Comparison of ENCODE assay signal across 22 cellular contexts in genomic region chr11:72247584-72247983, GRCh38. TPM values are rescaled to one million over a fixed set of nuclear protein-coding genes. Genes with fewer than 3 reads are reported as not detected.
DNase-seq lines count a peak whose midpoint lies in the region; ATAC-seq, FAIRE-seq and TF ChIP-seq lines count a peak whose summit lies in the region.
"Had no signal": no experiment of that assay in that cellular context is flagged by ENCODE, and none has a peak within 500 bp of the region (broad histone marks: within the 10 kb centered on the region; RNA-seq: fewer than 3 reads in every experiment).

No MANE protein-coding gene starts in this region.

- H3K4me3 ChIP-seq in H1 (ENCODE audit: extremely low read depth in 1 of 4, insufficient read depth in 2 of 4, low read depth in 3 of 4, low read length in 4 of 4) (no peak overlapping the region), mesenchymal stem cell (ENCODE audit: insufficient read depth in 1 of 2, low read depth in 1 of 2, low read length in 2 of 2) (no peak overlapping the region), A673 (ENCODE audit: low read depth, low read length, poor library complexity, severe bottlenecking) (no peak overlapping the region)
- H3K4me3 ChIP-seq: BLaER1 treated with 17β-estradiol and CSF1 and Interleukin-3, amounts not matched to agents 10 nM and 100 nM; GM23248 had no signal

- H3K4me1 ChIP-seq in H1 (replicated peaks in 1 of 4; ENCODE audit: control insufficient read depth in 3 of 4, insufficient read depth in 4 of 4, low read length in 3 of 4), result peaks cover 0 to 14% (median 3%) of the 10 kb centered on the region in 4 experiments; a peak in 4 of 7 replicates
- peaks cover 12% of the 10 kb centered on the region for H3K4me1 ChIP-seq in mesenchymal stem cell (ENCODE audit: control insufficient read depth, insufficient read depth, low read depth, low read length)
- H3K4me1 ChIP-seq in A673 (ENCODE audit: insufficient read depth, low read length, poor library complexity, severe bottlenecking), result no peaks in the 10 kb centered on the region
- H3K4me1 ChIP-seq: BLaER1 treated with 17β-estradiol and CSF1 and Interleukin-3, amounts not matched to agents 10 nM and 100 nM had no signal

- no peak overlapping the region for H2BK12ac ChIP-seq in H1 (ENCODE audit: low read depth, low read length)
- no peak overlapping the region for H2BK12ac ChIP-seq in mesenchymal stem cell (ENCODE audit: low read length in 2 of 2)

- WGBS in H1 (ENCODE audit: extremely low coverage in 1 of 2, insufficient coverage in 1 of 2, insufficient read length in 1 of 2, insufficient replicate concordance in 2 of 2, low coverage in 1 of 2, low lambda C conversion rate in 2 of 2, missing lambda C conversion rate in 1 of 2), 2 experiments, result 40% methylated on average over 2 of the region's 2 CpGs; no CpG with 5 or more reads in 1 of the 2 experiments
- WGBS in mesenchymal stem cell, result 8% methylated on average over 2 of the region's 2 CpGs

- FAIRE-seq in H1 (lab: Jason Lieb, UNC), result no peak
- FAIRE-seq: G401.6, GM12892 had no signal

- H3K23me2 ChIP-seq in H1 (ENCODE audit: low read depth, low read length), result peaks cover 10% of the 10 kb centered on the region; the same call in 1 of the 2 replicates

- CTCF ChIA-PET in H1 (lab: Charles Lee; ENCODE audit: partially characterized antibody) (interaction anchor here (0.9 to 10.0 kb wide), 7 partner anchors 10 to 184 kb away, joined by 3 to 101 read pairs (median 3); partner anchors contain the start of gene CLPB), A673 (lab: Charles Lee) (no interaction called here)

- H2BK5ac ChIP-seq in H1 (ENCODE audit: low read depth, low read length) (no peak overlapping the region), mesenchymal stem cell (ENCODE audit: low read depth, low read length, poor library complexity, severe bottlenecking) (no peak overlapping the region)

- no peaks in the 10 kb centered on the region for H3K79me2 ChIP-seq in H1 (ENCODE audit: control insufficient read depth in 1 of 2, insufficient read depth in 2 of 2, low read length in 2 of 2)

- H2BK15ac ChIP-seq in H1 (ENCODE audit: low read length) (0 out of 2 replicates have a peak overlapping the region, but pooled peaks have one; percentile 5), mesenchymal stem cell (ENCODE audit: low read depth, poor library complexity, severe bottlenecking) (no peak overlapping the region)

- no peak overlapping the region for H4K5ac ChIP-seq in H1 (ENCODE audit: insufficient read length, low read depth, low read length)

- H3K27ac ChIP-seq in H1 (ENCODE audit: low read depth, low read length) (no peak overlapping the region), mesenchymal stem cell (ENCODE audit: low read length, poor library complexity, severe bottlenecking) (no peak overlapping the region), A673 (ENCODE audit: low read depth, low read length, poor library complexity, severe bottlenecking) (no peak overlapping the region)
- H3K27ac ChIP-seq: BLaER1 treated with 17β-estradiol and CSF1 and Interleukin-3, amounts not matched to agents 10 nM and 100 nM; GM23248 had no signal

- H3K4me2 ChIP-seq in H1 (ENCODE audit: insufficient read depth in 1 of 2, low read depth in 2 of 2, low read length in 2 of 2), result no peak overlapping the region
- no peak overlapping the region for H3K4me2 ChIP-seq in mesenchymal stem cell (ENCODE audit: low read length, poor library complexity, severe bottlenecking)
- H3K4me2 ChIP-seq: BLaER1 treated with 17β-estradiol and CSF1 and Interleukin-3, amounts not matched to agents 10 nM and 100 nM had no signal

- H2AFZ ChIP-seq in H1 (ENCODE audit: low read length) (no peak overlapping the region), mesenchymal stem cell (ENCODE audit: low read depth, low read length) (no peak overlapping the region)
- H2AFZ ChIP-seq: GM23248 had no signal

- no peak for TF ChIP-seq POLR2A in H1 (IDR thresholded peaks at IDR 0.05; ENCODE audit: control extremely low read depth in 1 of 2, low read depth in 2 of 2, low read length in 2 of 2)

- H3K14ac ChIP-seq in H1 (ENCODE audit: insufficient read length) (no peak overlapping the region), mesenchymal stem cell (ENCODE audit: low read length in 2 of 2) (no peak overlapping the region)

- H4K91ac ChIP-seq in H1 (replicated peaks; ENCODE audit: insufficient read length, low read length) (no peak overlapping the region), mesenchymal stem cell (ENCODE audit: low read length) (no peak overlapping the region)

- no peak for TF ChIP-seq RAD21 in H1 (IDR thresholded peaks at IDR 0.05 in 1 of 2, conservative IDR thresholded peaks at IDR 0.05 in 1 of 2; ENCODE audit: low read depth in 2 of 2, low read length in 2 of 2)

- H4K8ac ChIP-seq in H1 (ENCODE audit: extremely low read depth, insufficient read depth, low read length) (no peak overlapping the region), mesenchymal stem cell (ENCODE audit: low read length) (peak overlapping the region; percentile 4)

- no TSS peak for BruUV-seq in A673 (replicated peaks; lab: Mats Ljungman, UMichigan)

- H3K36me3 ChIP-seq in H1 (ENCODE audit: control insufficient read depth in 2 of 4, insufficient read depth in 4 of 4, low read length in 3 of 4), result no peaks in the 10 kb centered on the region
- no peaks in the 10 kb centered on the region for H3K36me3 ChIP-seq in mesenchymal stem cell (ENCODE audit: control insufficient read depth in 1 of 2, insufficient read depth in 2 of 2, low read depth in 1 of 2, low read length in 2 of 2)
- H3K36me3 ChIP-seq in A673 (ENCODE audit: insufficient read depth, low read length, poor library complexity, severe bottlenecking), result no peaks in the 10 kb centered on the region

- H3K4ac ChIP-seq in H1 (replicated peaks; ENCODE audit: insufficient read length, low read depth, low read length), result no peak overlapping the region
- no peak overlapping the region for H3K4ac ChIP-seq in mesenchymal stem cell (ENCODE audit: low read depth in 1 of 2, low read length in 2 of 2)

- ATAC-seq in GM21786 (IDR thresholded peaks at IDR 0.05; ENCODE audit: unreplicated experiment), result no peak
- ATAC-seq: HCT116 had no signal

- H3K56ac ChIP-seq in H1 (replicated peaks; ENCODE audit: insufficient read length, low read depth, low read length), result no peak overlapping the region

- no peak for TF ChIP-seq EP300 in H1 (IDR thresholded peaks at IDR 0.05; ENCODE audit: borderline replicate concordance in 1 of 2, low read depth in 2 of 2, low read length in 2 of 2)

- H3K79me1 ChIP-seq in H1 (ENCODE audit: low read depth, low read length), result no peaks in the 10 kb centered on the region
- no peaks in the 10 kb centered on the region for H3K79me1 ChIP-seq in mesenchymal stem cell (replicated peaks; ENCODE audit: low read length, poor library complexity, severe bottlenecking)

- peaks cover 40 to 65% (median 54%) of the 10 kb centered on the region in 4 experiments for H3K27me3 ChIP-seq in H1 (replicated peaks in 1 of 4; ENCODE audit: control insufficient read depth in 3 of 4, extremely low read depth in 1 of 4, insufficient read depth in 3 of 4, low read length in 3 of 4)
- peaks cover 80 to 90% of the 10 kb centered on the region in 2 experiments for H3K27me3 ChIP-seq in mesenchymal stem cell (ENCODE audit: control insufficient read depth in 1 of 2, insufficient read depth in 1 of 2, low read length in 2 of 2)
- H3K27me3 ChIP-seq in A673 (replicated peaks; ENCODE audit: insufficient read depth, low read depth, low read length, poor library complexity), result peaks cover 68% of the 10 kb centered on the region
- H3K27me3 ChIP-seq: BE2C had no signal

- DNase-seq in AG08396 (ENCODE audit: low spot score) (peak; percentile 5), H1 (ENCODE audit: low read depth in 1 of 2, low spot score in 2 of 2) (no peak), mesenchymal stem cell (no peak), A673 (ENCODE audit: low spot score) (no peak), DMS114 treated with DMSO at 0.1 percent for 48 hours (lab: John Stamatoyannopoulos, UW; ENCODE audit: unreplicated experiment) (no peak)
- DNase-seq: AML-193; BE2C; Calu3; CD4-positive, alpha-beta memory T cell; COR-L47; DMS153; DND-41; GM23248; H9 had no signal

- peaks cover 0 to 2% of the 10 kb centered on the region in 2 experiments for H4K20me1 ChIP-seq in H1 (replicated peaks in 1 of 2; ENCODE audit: control insufficient read depth in 1 of 2, insufficient read depth in 2 of 2, low read length in 2 of 2)

- no peak overlapping the region for H3K23ac ChIP-seq in H1 (ENCODE audit: insufficient read length)
- no peak overlapping the region for H3K23ac ChIP-seq in mesenchymal stem cell (ENCODE audit: low read length in 2 of 2)

- H2BK20ac ChIP-seq in H1 (ENCODE audit: low read length), result no peak overlapping the region

- intact Hi-C loops in A673 (cut with micrococcal nuclease; ENCODE audit: unreplicated experiment), result no loop called here

- no peak overlapping the region for H3K18ac ChIP-seq in H1 (ENCODE audit: extremely low read depth, low read length)
- H3K18ac ChIP-seq in mesenchymal stem cell (ENCODE audit: low read depth in 1 of 2, low read length in 2 of 2), result no peak overlapping the region

- H3K9me3 ChIP-seq in H1 (ENCODE audit: insufficient read depth in 2 of 2, low read depth in 1 of 2, low read length in 1 of 2), result no peaks in the 10 kb centered on the region
- H3K9me3 ChIP-seq in mesenchymal stem cell (ENCODE audit: control insufficient read depth, low read length), result no peaks in the 10 kb centered on the region
- no peaks in the 10 kb centered on the region for H3K9me3 ChIP-seq in A673 (ENCODE audit: low read depth, low read length, poor library complexity, severe bottlenecking)
- H3K9me3 ChIP-seq: BE2C had no signal

- TF ChIP-seq CTCF in H1 (IDR thresholded peaks at IDR 0.05; ENCODE audit: control extremely low read depth in 1 of 3, insufficient read depth in 1 of 3, low read depth in 1 of 3, low read length in 3 of 3) (no peak), A673 (conservative IDR thresholded peaks at IDR 0.05; ENCODE audit: low read depth, low read length) (no peak)

- H2BK120ac ChIP-seq in H1 (replicated peaks; ENCODE audit: low read depth, low read length) (no peak overlapping the region), mesenchymal stem cell (ENCODE audit: low read depth, low read length) (no peak overlapping the region)

- no peak overlapping the region for H3K9ac ChIP-seq in H1 (replicated peaks in 1 of 4; ENCODE audit: extremely low read depth in 1 of 4, low read depth in 3 of 4, low read length in 3 of 4)
- H3K9ac ChIP-seq in mesenchymal stem cell (ENCODE audit: low read length), result no peak overlapping the region
- H3K9ac ChIP-seq: BLaER1 treated with 17β-estradiol and CSF1 and Interleukin-3, amounts not matched to agents 10 nM and 100 nM; GM23248 had no signal

- H2AK5ac ChIP-seq in H1 (ENCODE audit: low read depth, low read length) (no peak overlapping the region), mesenchymal stem cell (ENCODE audit: low read length, severe bottlenecking) (no peak overlapping the region)

- POLR2A ChIA-PET in H1 (lab: Charles Lee; ENCODE audit: partially characterized antibody), result interaction anchor here (1.9 kb wide), 1 partner anchor 24 kb away, joined by 4 read pairs; no protein-coding TSS in a partner anchor
- POLR2A ChIA-PET in A673 (lab: Charles Lee; ENCODE audit: low non-redundant PET), result no interaction called here

RNA-seq across cellular contexts. Expression of gene PHOX2A, which starts 3.6 kb away (rescaled TPM):
- 0.19 TPM in 1 of 2 replicates, not detected in the other for total RNA-seq in H1 (2021; fragmentation: NEBNext Ultra II Directional; extraction: Animal tissue kit (Norgen Biotek cat#: 25700))
- polyA plus RNA-seq in H1 (2011; rRNA removed), result 0.67 and 0.94 TPM in 2 replicates
- polyA plus RNA-seq in H1 (2011; cell fraction: cytosol; rRNA removed), result 0.21 TPM
- polyA plus RNA-seq in H1 (2011; cell fraction: nucleus; rRNA removed), result 0.43 TPM
- polyA plus RNA-seq in H1 (2012, experiment 1 of 2), result 0.36 to 0.66 TPM (median 0.64 TPM) in 3 of 4 replicates, not detected in the other
- 0.46 TPM for polyA plus RNA-seq in H1 (2012, experiment 2 of 2)
- polyA plus RNA-seq in H1 (2013, experiment 1 of 2), result 0.12 TPM
- 0.06 TPM for polyA plus RNA-seq in H1 (2013, experiment 2 of 2)
- polyA minus RNA-seq in H1 (2011; rRNA and poly(A)+ RNA removed), result 1.0 TPM in 1 of 2 replicates, not detected in the other
- not detected for polyA minus RNA-seq in H1 (2011; cell fraction: cytosol; rRNA and poly(A)+ RNA removed)
- polyA minus RNA-seq in H1 (2011; cell fraction: nucleus; rRNA and poly(A)+ RNA removed), result 0.80 TPM
- not detected for polyA plus RNA-seq in mesenchymal stem cell (2013, experiment 1 of 2)
- not detected for polyA plus RNA-seq in mesenchymal stem cell (2013, experiment 2 of 2)
- total RNA-seq in A673 (2021), result not detected in 2 replicates
- total RNA-seq: A172; Calu3; CD4-positive, alpha-beta memory T cell; GM23248; H4 had no signal
- polyA plus RNA-seq: AG04450; CD4-positive, alpha-beta memory T cell; GM23248 had no signal

RNA-seq across cellular contexts. Expression of gene INPPL1, which starts 23.0 kb away (rescaled TPM):
- total RNA-seq in H1 (2021; fragmentation: NEBNext Ultra II Directional; extraction: Animal tissue kit (Norgen Biotek cat#: 25700)), result 79.1 and 79.5 TPM in 2 replicates
- polyA plus RNA-seq in H1 (2011; rRNA removed), result 54.5 and 91.4 TPM in 2 replicates
- polyA plus RNA-seq in H1 (2011; cell fraction: cytosol; rRNA removed), result 56.9 TPM
- polyA plus RNA-seq in H1 (2011; cell fraction: nucleus; rRNA removed), result 457 TPM
- polyA plus RNA-seq in H1 (2012, experiment 1 of 2), result 66.1 to 85.4 TPM (median 76.6 TPM) in 4 replicates
- 45.7 TPM for polyA plus RNA-seq in H1 (2012, experiment 2 of 2)
- 40.8 TPM for polyA plus RNA-seq in H1 (2013, experiment 1 of 2)
- 35.4 TPM for polyA plus RNA-seq in H1 (2013, experiment 2 of 2)
- polyA minus RNA-seq in H1 (2011; rRNA and poly(A)+ RNA removed), result 97.0 and 112 TPM in 2 replicates
- polyA minus RNA-seq in H1 (2011; cell fraction: cytosol; rRNA and poly(A)+ RNA removed), result 77.8 TPM
- 191 TPM for polyA minus RNA-seq in H1 (2011; cell fraction: nucleus; rRNA and poly(A)+ RNA removed)
- polyA plus RNA-seq in mesenchymal stem cell (2013, experiment 1 of 2), result 111 TPM
- polyA plus RNA-seq in mesenchymal stem cell (2013, experiment 2 of 2), result 103 TPM
- total RNA-seq in A673 (2021), result 104 and 141 TPM in 2 replicates

RNA-seq across cellular contexts. Expression of gene FOLR2, which starts 31.0 kb away (rescaled TPM):
- total RNA-seq in H1 (2021; fragmentation: NEBNext Ultra II Directional; extraction: Animal tissue kit (Norgen Biotek cat#: 25700)), result not detected in 2 replicates
- not detected in 2 replicates for polyA plus RNA-seq in H1 (2011; rRNA removed)
- polyA plus RNA-seq in H1 (2011; cell fraction: cytosol; rRNA removed), result not detected
- polyA plus RNA-seq in H1 (2011; cell fraction: nucleus; rRNA removed), result not detected
- polyA plus RNA-seq in H1 (2012, experiment 1 of 2), result not detected in 4 replicates
- not detected for polyA plus RNA-seq in H1 (2012, experiment 2 of 2)
- not detected for polyA plus RNA-seq in H1 (2013, experiment 1 of 2)
- polyA plus RNA-seq in H1 (2013, experiment 2 of 2), result not detected
- not detected in 2 replicates for polyA minus RNA-seq in H1 (2011; rRNA and poly(A)+ RNA removed)
- not detected for polyA minus RNA-seq in H1 (2011; cell fraction: cytosol; rRNA and poly(A)+ RNA removed)
- not detected for polyA minus RNA-seq in H1 (2011; cell fraction: nucleus; rRNA and poly(A)+ RNA removed)
- not detected for polyA plus RNA-seq in mesenchymal stem cell (2013, experiment 1 of 2)
- not detected for polyA plus RNA-seq in mesenchymal stem cell (2013, experiment 2 of 2)
- not detected in 2 replicates for total RNA-seq in A673 (2021)
- total RNA-seq: A172; Calu3; CD4-positive, alpha-beta memory T cell; GM23248; H4; H9 had no signal
- polyA plus RNA-seq: AG04450; CD4-positive, alpha-beta memory T cell; GM23248 had no signal

RNA-seq across cellular contexts. Expression of gene FOLR1, which starts 55.6 kb away (rescaled TPM):
- 0.55 TPM in 1 of 2 replicates, not detected in the other for total RNA-seq in H1 (2021; fragmentation: NEBNext Ultra II Directional; extraction: Animal tissue kit (Norgen Biotek cat#: 25700))
- polyA plus RNA-seq in H1 (2011; rRNA removed), result 1.3 and 1.9 TPM in 2 replicates
- polyA plus RNA-seq in H1 (2011; cell fraction: cytosol; rRNA removed), result 1.7 TPM
- 0.77 TPM for polyA plus RNA-seq in H1 (2011; cell fraction: nucleus; rRNA removed)
- 0.82 to 1.1 TPM (median 0.85 TPM) in 4 replicates for polyA plus RNA-seq in H1 (2012, experiment 1 of 2)
- 1.0 TPM for polyA plus RNA-seq in H1 (2012, experiment 2 of 2)
- 0.75 TPM for polyA plus RNA-seq in H1 (2013, experiment 1 of 2)
- 0.79 TPM for polyA plus RNA-seq in H1 (2013, experiment 2 of 2)
- polyA minus RNA-seq in H1 (2011; rRNA and poly(A)+ RNA removed), result 0.22 and 0.66 TPM in 2 replicates
- 2.8 TPM for polyA minus RNA-seq in H1 (2011; cell fraction: cytosol; rRNA and poly(A)+ RNA removed)
- polyA minus RNA-seq in H1 (2011; cell fraction: nucleus; rRNA and poly(A)+ RNA removed), result 1.6 TPM
- not detected for polyA plus RNA-seq in mesenchymal stem cell (2013, experiment 1 of 2)
- not detected for polyA plus RNA-seq in mesenchymal stem cell (2013, experiment 2 of 2)
- total RNA-seq in A673 (2021), result not detected in 2 replicates
- total RNA-seq: A172; CD4-positive, alpha-beta memory T cell; GM23248 had no signal
- polyA plus RNA-seq: CD4-positive, alpha-beta memory T cell had no signal
